In genomic region chr10:131089861-131090260, GRCh38 we compare ENCODE assay signal across 1 cellular context.
TF ChIP-seq lines count a peak whose summit lies in the region.

No MANE protein-coding gene starts in this region.

TF ChIP-seq in H1, 55 proteins besides CTCF, POLR2A, EP300 and RAD21 (continued from another document):
- TF ChIP-seq CHD7 (IDR thresholded peaks at IDR 0.05; ENCODE audit: insufficient replicate concordance, low read length) (no peak), HDAC6 (IDR thresholded peaks at IDR 0.05; ENCODE audit: low read depth, low read length) (no peak), SIN3A (conservative IDR thresholded peaks at IDR 0.05 in 1 of 2, IDR thresholded peaks at IDR 0.05 in 1 of 2; ENCODE audit: low read depth in 1 of 2, low read length in 2 of 2) (no peak), TCF12 (IDR thresholded peaks at IDR 0.05; ENCODE audit: low read depth, low read length) (no peak), USF2 (IDR thresholded peaks at IDR 0.05; ENCODE audit: low read length) (no peak), CREB1 (IDR thresholded peaks at IDR 0.05) (no peak), YY1 (IDR thresholded peaks at IDR 0.05; ENCODE audit: low read depth, low read length) (no peak), EGR1 (IDR thresholded peaks at IDR 0.05; ENCODE audit: borderline replicate concordance, low read depth, low read length) (no peak), BRCA1 (IDR thresholded peaks at IDR 0.05; ENCODE audit: low read depth, low read length) (no peak), ASH2L (IDR thresholded peaks at IDR 0.05; ENCODE audit: low read length) (no peak)
